In genomic region chr21:32383812-32384211, GRCh38 we compare ENCODE assay signal across 22 cellular contexts. TPM values are rescaled to one million over a fixed set of nuclear protein-coding genes. Genes with fewer than 3 reads are reported as not detected.
DNase-seq lines count a peak whose midpoint lies in the region; ATAC-seq and TF ChIP-seq lines count a peak whose summit lies in the region.
"Had no signal": no experiment of that assay in that cellular context is flagged by ENCODE, and none has a peak within 500 bp of the region (broad histone marks: within the 10 kb centered on the region; RNA-seq: fewer than 3 reads in every experiment).

No MANE protein-coding gene starts in this region.

- POLR2A ChIA-PET in SK-N-SH (lab: Yijun Ruan, JAX), result no interaction called here

- TF ChIP-seq RAD21 in SK-N-SH (IDR thresholded peaks at IDR 0.05; ENCODE audit: low read length), result no peak

- TF ChIP-seq CTCF in SK-N-SH (IDR thresholded peaks at IDR 0.05), result peak; percentile 9; the same call in 1 of the 2 replicates
- no peak for TF ChIP-seq CTCF in spleen (IDR thresholded peaks at IDR 0.05 in 8 of 11, conservative IDR thresholded peaks at IDR 0.05 in 3 of 11)
- no peak for TF ChIP-seq CTCF in upper lobe of right lung (IDR thresholded peaks at IDR 0.05)

- no peak overlapping the region for H3K4me2 ChIP-seq in SK-N-SH

- intact Hi-C loops in spleen (cut with DNase I; ENCODE audit: low total_unique reads) (no loop called here), upper lobe of right lung (cut with DNase I) (no loop called here)

- no peaks in the 10 kb centered on the region for H3K27me3 ChIP-seq in SK-N-SH (ENCODE audit: insufficient read depth)
- no peaks in the 10 kb centered on the region for H3K27me3 ChIP-seq in spleen (replicated peaks in 1 of 7)
- H3K27me3 ChIP-seq in upper lobe of right lung, result no peaks in the 10 kb centered on the region
- H3K27me3 ChIP-seq: tibial artery had no signal

- WGBS in SK-N-SH (ENCODE audit: low lambda C conversion rate), result 96% methylated on average over 6 of the region's 6 CpGs
- WGBS in spleen, 5 donors, result 94 to 98% (median 95%) methylated on average over 6 of the region's 6 CpGs

- DNase-seq in SK-N-SH (no peak), SW480 (ENCODE audit: low spot score) (peak; percentile 32), erythroblast (lab: John Stamatoyannopoulos, UW) (peak; percentile 8 to 13), spleen (peak; percentile 54), upper lobe of right lung (no peak), SK-N-DZ (ENCODE audit: low spot score) (no peak)
- DNase-seq: 8988T; activated CD4-positive, alpha-beta T cell treated with anti-CD3 and anti-CD28 coated beads for 36 hours; activated naive CD4-positive, alpha-beta T cell treated with anti-CD3 and anti-CD28 coated beads for 36 hours; activated T-cell treated with anti-CD3 and anti-CD28 coated beads, Interleukin-2, amount 50 U/mL, for 72 hours; AML-193; caudate nucleus; DMS79 treated with DMSO at 0.1 percent for 48 hours; foreskin melanocyte; MV-4-11; NCI-H1930; NCI-H2227 treated with DMSO at 0.1 percent for 48 hours; stimulated activated CD4-positive, alpha-beta T cell treated with anti-CD3 and anti-CD28 coated beads, Interleukin-4, amount 100 ng/mL, for 24 hours; stimulated activated naive CD4-positive, alpha-beta T cell treated with Interleukin-2 at 50 U/mL for 16 hours; tibial artery had no signal

- no peaks in the 10 kb centered on the region for H3K9me3 ChIP-seq in SK-N-SH
- no peaks in the 10 kb centered on the region for H3K9me3 ChIP-seq in spleen
- H3K9me3 ChIP-seq in upper lobe of right lung, result no peaks in the 10 kb centered on the region
- H3K9me3 ChIP-seq: tibial artery had no signal

- H2AFZ ChIP-seq in SK-N-SH (ENCODE audit: low read depth), result no peak overlapping the region

- no peak for TF ChIP-seq EP300 in SK-N-SH (IDR thresholded peaks at IDR 0.05; ENCODE audit: borderline replicate concordance in 1 of 2, low read depth in 1 of 2, low read length in 1 of 2)

- H3K4me1 ChIP-seq in SK-N-SH (ENCODE audit: control insufficient read depth in 1 of 2, insufficient read depth in 2 of 2, low read depth in 1 of 2, low read length in 1 of 2), result peaks cover 24 to 29% of the 10 kb centered on the region in 2 experiments
- peaks cover 0 to 26% (median 9%) of the 10 kb centered on the region in 6 donors for H3K4me1 ChIP-seq in spleen
- no peaks in the 10 kb centered on the region for H3K4me1 ChIP-seq in upper lobe of right lung

- H3F3A ChIP-seq in SK-N-SH (replicated peaks; ENCODE audit: insufficient read depth), result peaks cover 10% of the 10 kb centered on the region

- H3K4me3 ChIP-seq in SK-N-SH (ENCODE audit: low read depth in 2 of 2, low read length in 1 of 2) (no peak overlapping the region), spleen (no peak overlapping the region), upper lobe of right lung (no peak overlapping the region)
- H3K4me3 ChIP-seq: tibial artery had no signal

- H3K27ac ChIP-seq in SK-N-SH (ENCODE audit: low read depth in 2 of 2, low read length in 1 of 2) (peak overlapping the region in 1 of 2 experiments; percentile 82; a peak in 2 of 4 replicates), spleen (no peak overlapping the region), upper lobe of right lung (no peak overlapping the region)

- CTCF ChIA-PET in SK-N-SH (lab: Yijun Ruan, JAX), result interaction anchor here (1.3 to 1.4 kb wide), 2 partner anchors 186 to 216 kb away, joined by 5 to 6 read pairs; no protein-coding TSS in a partner anchor

- TF ChIP-seq POLR2A in erythroblast (IDR thresholded peaks at IDR 0.05; ENCODE audit: low read length), result no peak
- no peak for TF ChIP-seq POLR2A in spleen (IDR thresholded peaks at IDR 0.05)

- no peak for ATAC-seq in SK-N-SH treated with all-trans-retinoic acid at 6 μM for 48 hours
- ATAC-seq in upper lobe of right lung, result no peak
- no peak for ATAC-seq in HG02571 (IDR thresholded peaks at IDR 0.05; ENCODE audit: unreplicated experiment)
- ATAC-seq: activated CD4-positive, alpha-beta T cell treated with anti-CD3 and anti-CD28 coated beads for 36 hours; activated T-cell treated with anti-CD3 and anti-CD28 coated beads, Interleukin-2, amount 50 U/mL, for 72 hours had no signal

- peaks cover 56 to 66% of the 10 kb centered on the region in 2 experiments for H3K36me3 ChIP-seq in SK-N-SH (replicated peaks in 1 of 2; ENCODE audit: control insufficient read depth in 1 of 2, insufficient read depth in 2 of 2, low read length in 1 of 2)
- peaks cover 0 to 83% (median 39%) of the 10 kb centered on the region in 6 donors for H3K36me3 ChIP-seq in spleen
- H3K36me3 ChIP-seq in upper lobe of right lung, result peaks cover 51% of the 10 kb centered on the region

- no peak overlapping the region for H3K9ac ChIP-seq in SK-N-SH

- peaks cover 18% of the 10 kb centered on the region for H4K20me1 ChIP-seq in SK-N-SH (ENCODE audit: insufficient read depth)

- H3K9me2 ChIP-seq in SK-N-SH, result no peaks in the 10 kb centered on the region

- peaks cover 90% of the 10 kb centered on the region for H3K79me2 ChIP-seq in SK-N-SH (ENCODE audit: insufficient read depth)

TF ChIP-seq in SK-N-SH, 30 proteins besides CTCF, POLR2A, EP300 and RAD21 (continues in another document):
- TF ChIP-seq SIN3A (IDR thresholded peaks at IDR 0.05; ENCODE audit: borderline replicate concordance, low read depth, low read length) (no peak), YY1 (IDR thresholded peaks at IDR 0.05; ENCODE audit: low read depth) (no peak), NRF1 (IDR thresholded peaks at IDR 0.05; ENCODE audit: low read depth, low read length) (no peak), FOSL2 (IDR thresholded peaks at IDR 0.05; ENCODE audit: borderline replicate concordance, low read depth) (no peak), CHD2 (IDR thresholded peaks at IDR 0.05; ENCODE audit: low read length, partially characterized antibody) (no peak), RXRA (IDR thresholded peaks at IDR 0.05; ENCODE audit: borderline replicate concordance, low read depth) (no peak), EZH2phosphoT487 (IDR thresholded peaks at IDR 0.05; ENCODE audit: borderline replicate concordance, low read depth) (no peak)

TF ChIP-seq in SK-N-SH treated with all-trans-retinoic acid at 6 μM for 48 hours, 23 proteins besides CTCF, POLR2A, EP300 and RAD21:
- TF ChIP-seq GLIS3 (CRISPR knock-in tag; IDR thresholded peaks at IDR 0.05) (no peak), ZNF8 (CRISPR knock-in tag; IDR thresholded peaks at IDR 0.05) (no peak), ZC3H10 (CRISPR knock-in tag; IDR thresholded peaks at IDR 0.05) (no peak), CSRNP3 (CRISPR knock-in tag; IDR thresholded peaks at IDR 0.05) (no peak)

RNA-seq across cellular contexts. Expression of gene URB1, which starts 9.0 kb away (rescaled TPM):
- polyA plus RNA-seq in SK-N-SH (2012; rRNA removed), result 9.9 and 12.5 TPM in 2 replicates
- polyA plus RNA-seq in SK-N-SH (2012; cell fraction: cytosol; rRNA removed), result 4.7 and 6.4 TPM in 2 replicates
- polyA plus RNA-seq in SK-N-SH (2012; cell fraction: nucleus; rRNA removed), result 19.7 and 25.3 TPM in 2 replicates
- total RNA-seq in spleen, result 10 to 100 TPM; 11.6 to 20.8 (median 12.4) TPM
- 1 to 10 TPM; 2.0 to 3.6 (median 2.5) TPM for polyA plus RNA-seq in spleen
- total RNA-seq in upper lobe of right lung, result 14.3 TPM
- polyA plus RNA-seq in SK-N-DZ (2014; cell fraction: cytosol; rRNA removed), result 8.7 and 9.2 TPM in 2 replicates
- 11.7 and 13.9 TPM in 2 replicates for polyA plus RNA-seq in SK-N-DZ (2014; cell fraction: nucleus; rRNA removed)

RNA-seq across cellular contexts. Expression of gene EVA1C, which starts 28.7 kb away (rescaled TPM):
- polyA plus RNA-seq in SK-N-SH (2012; rRNA removed), result 9.5 and 10.1 TPM in 2 replicates
- 9.0 and 9.9 TPM in 2 replicates for polyA plus RNA-seq in SK-N-SH (2012; cell fraction: cytosol; rRNA removed)
- polyA plus RNA-seq in SK-N-SH (2012; cell fraction: nucleus; rRNA removed), result 11.5 and 12.6 TPM in 2 replicates
- total RNA-seq in spleen, result 10 to 100 TPM; 19.3 to 39.4 (median 28.7) TPM
- 10 to 100 TPM; 11.9 to 18.2 (median 16.2) TPM for polyA plus RNA-seq in spleen
- 55.4 TPM for total RNA-seq in upper lobe of right lung
- polyA plus RNA-seq in SK-N-DZ (2014; cell fraction: cytosol; rRNA removed), result not detected in 2 replicates
- polyA plus RNA-seq in SK-N-DZ (2014; cell fraction: nucleus; rRNA removed), result not detected in 2 replicates

Comparison
In these comparisons a context has a peak if more than half of its experiments do, and no peak if none do; other contexts are left out.
1. DNase-seq: peak in SW480 (single experiment), erythroblast (2 of 2) and spleen (single experiment); none in SK-N-SH (single experiment), upper lobe of right lung (single experiment) and SK-N-DZ (single experiment).